Comparison of ENCODE assay signal across 15 cellular contexts in the genomic region with DNA sequence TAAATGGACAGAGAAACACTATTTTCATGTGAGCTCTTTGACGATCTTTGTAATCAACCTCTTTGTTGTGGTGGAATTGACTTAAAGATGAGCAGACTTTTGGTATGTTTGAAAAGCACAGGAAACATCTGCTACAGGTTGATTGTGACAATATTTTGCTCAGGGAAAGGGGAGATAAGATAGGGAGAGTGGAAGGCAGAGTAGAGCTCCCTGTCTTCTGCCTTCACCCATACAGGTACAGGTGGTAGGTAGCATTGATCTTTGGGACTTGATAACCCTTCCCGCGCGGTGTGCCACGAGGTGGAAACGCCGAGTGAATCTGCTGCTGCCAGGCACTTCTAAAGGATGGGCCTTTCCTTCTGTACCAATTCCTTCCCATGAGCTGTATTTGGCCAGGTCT.
DNase-seq lines count a peak whose midpoint lies in the region; ATAC-seq, FAIRE-seq and TF ChIP-seq lines count a peak whose summit lies in the region.
"Had no signal": no experiment of that assay in that cellular context is flagged by ENCODE, and none has a peak within 500 bp of the region (broad histone marks: within the 10 kb centered on the region; RNA-seq: fewer than 3 reads in every experiment).

No MANE protein-coding gene starts in this region.

- no peak for DNase-seq in T-helper 2 cell treated with Interferon-gamma antibody and Interleukin-4, amounts not matched to agents 5 μg/mL and 100 μg/mL, for 36 hours (ENCODE audit: low spot score)
- peak; percentile 24 for DNase-seq in activated naive CD4-positive, alpha-beta T cell treated with anti-CD3 and anti-CD28 coated beads, Interleukin-2, amount 50 U/mL, for 16 hours
- DNase-seq in natural killer cell treated with Interleukin-12 subunit alpha and Interleukin-12 subunit beta and Interleukin-15 and Interleukin-18, amount 100 ng/mL, for 72 hours (ENCODE audit: low spot score): no peak
- DNase-seq in NCI-H82 treated with DMSO at 0.1 percent for 48 hours (lab: John Stamatoyannopoulos, UW; ENCODE audit: unreplicated experiment) (no peak), HTR-8/SVneo (ENCODE audit: insufficient read length, low spot score) (no peak), stomach (no peak)
- DNase-seq: activated gamma-delta T cell treated with Interleukin-2 at 50 U/mL for 16 hours; BE2C; cerebellar nuclear complex; HCEC 1CT; SHP77 treated with DMSO at 0.1 percent for 48 hours; stimulated activated naive B cell treated with anti-CD40 and anti-IgM and Interleukin-4, amounts not matched to agents 10 μg/mL and 1 μg/mL and 100 μg/mL, for 72 hours had no signal

- H3K4me3 Mint-ChIP-seq in T-helper 2 cell treated with Interferon-gamma antibody and Interleukin-4, amounts not matched to agents 5 μg/mL and 100 μg/mL, for 36 hours: peak overlapping the region; percentile 30
- peak overlapping the region; percentile 45 for H3K4me3 Mint-ChIP-seq in natural killer cell treated with Interleukin-12 subunit alpha and Interleukin-12 subunit beta and Interleukin-15 and Interleukin-18, amount 100 ng/mL, for 72 hours
- H3K4me3 Mint-ChIP-seq: stimulated activated naive B cell treated with anti-CD40 and anti-IgM and Interleukin-4, amounts not matched to agents 10 μg/mL and 1 μg/mL and 100 μg/mL, for 72 hours had no signal

- H3K27me3 ChIP-seq in stomach: no peaks in the 10 kb centered on the region
- H3K27me3 ChIP-seq: BE2C had no signal

- peak; percentile 9 for ATAC-seq in GM18511 (IDR thresholded peaks at IDR 0.05; ENCODE audit: unreplicated experiment)
- ATAC-seq in natural killer cell treated with Interleukin-12 subunit alpha and Interleukin-12 subunit beta and Interleukin-15 and Interleukin-18, amount 100 ng/mL, for 72 hours: peak; percentile 31 to 45
- no peak for ATAC-seq in HG03095 (IDR thresholded peaks at IDR 0.05; ENCODE audit: unreplicated experiment)
- ATAC-seq: stimulated activated naive B cell treated with anti-CD40 and anti-IgM and Interleukin-4, amounts not matched to agents 10 μg/mL and 1 μg/mL and 100 μg/mL, for 72 hours had no signal

- 77 to 95% (median 90%) methylated on average over 7 of the region's 7 CpGs for WGBS in stomach, 5 donors

- TF ChIP-seq POLR2A in stomach (IDR thresholded peaks at IDR 0.05): no peak

- H3K4me1 Mint-ChIP-seq in T-helper 2 cell treated with Interferon-gamma antibody and Interleukin-4, amounts not matched to agents 5 μg/mL and 100 μg/mL, for 36 hours (ENCODE audit: low read depth): peaks cover 24% of the 10 kb centered on the region
- peaks cover 22 to 31% of the 10 kb centered on the region in 2 donors for H3K4me1 Mint-ChIP-seq in natural killer cell treated with Interleukin-12 subunit alpha and Interleukin-12 subunit beta and Interleukin-15 and Interleukin-18, amount 100 ng/mL, for 72 hours (ENCODE audit: low read depth in 2 of 2)
- H3K4me1 Mint-ChIP-seq: stimulated activated naive B cell treated with anti-CD40 and anti-IgM and Interleukin-4, amounts not matched to agents 10 μg/mL and 1 μg/mL and 100 μg/mL, for 72 hours had no signal

- TF ChIP-seq CTCF in stomach (IDR thresholded peaks at IDR 0.05): no peak

- no peaks in the 10 kb centered on the region for H3K9me3 ChIP-seq in stomach
- H3K9me3 ChIP-seq: BE2C had no signal

- no peaks in the 10 kb centered on the region for H3K27me3 Mint-ChIP-seq in T-helper 2 cell treated with Interferon-gamma antibody and Interleukin-4, amounts not matched to agents 5 μg/mL and 100 μg/mL, for 36 hours (ENCODE audit: low read depth)
- no peaks in the 10 kb centered on the region for H3K27me3 Mint-ChIP-seq in natural killer cell treated with Interleukin-12 subunit alpha and Interleukin-12 subunit beta and Interleukin-15 and Interleukin-18, amount 100 ng/mL, for 72 hours
- H3K27me3 Mint-ChIP-seq: stimulated activated naive B cell treated with anti-CD40 and anti-IgM and Interleukin-4, amounts not matched to agents 10 μg/mL and 1 μg/mL and 100 μg/mL, for 72 hours had no signal

- no peak for TF ChIP-seq EP300 in stomach (IDR thresholded peaks at IDR 0.05)

- H3K36me3 Mint-ChIP-seq in T-helper 2 cell treated with Interferon-gamma antibody and Interleukin-4, amounts not matched to agents 5 μg/mL and 100 μg/mL, for 36 hours (ENCODE audit: low read depth): peaks cover 55% of the 10 kb centered on the region
- H3K36me3 Mint-ChIP-seq in natural killer cell treated with Interleukin-12 subunit alpha and Interleukin-12 subunit beta and Interleukin-15 and Interleukin-18, amount 100 ng/mL, for 72 hours: peaks cover 19% of the 10 kb centered on the region

- peak overlapping the region; percentile 47 for H3K27ac Mint-ChIP-seq in T-helper 2 cell treated with Interferon-gamma antibody and Interleukin-4, amounts not matched to agents 5 μg/mL and 100 μg/mL, for 36 hours
- H3K27ac Mint-ChIP-seq in natural killer cell treated with Interleukin-12 subunit alpha and Interleukin-12 subunit beta and Interleukin-15 and Interleukin-18, amount 100 ng/mL, for 72 hours: peak overlapping the region; percentile 84 to 90
- H3K27ac Mint-ChIP-seq: stimulated activated naive B cell treated with anti-CD40 and anti-IgM and Interleukin-4, amounts not matched to agents 10 μg/mL and 1 μg/mL and 100 μg/mL, for 72 hours had no signal

- peaks cover 5 to 78% (median 52%) of the 10 kb centered on the region in 4 donors for H3K36me3 ChIP-seq in stomach
- H3K36me3 ChIP-seq: BE2C had no signal

- H3K4me1 ChIP-seq in stomach: no peaks in the 10 kb centered on the region
- H3K4me1 ChIP-seq: BE2C had no signal

- no peak for FAIRE-seq in HTR-8/SVneo (lab: Jason Lieb, UNC)
- FAIRE-seq: keratinocyte had no signal

- intact Hi-C loops in stomach (cut with DNase I; ENCODE audit: low total_unique reads): no loop called here

- H3K9me3 Mint-ChIP-seq in T-helper 2 cell treated with Interferon-gamma antibody and Interleukin-4, amounts not matched to agents 5 μg/mL and 100 μg/mL, for 36 hours: no peaks in the 10 kb centered on the region
- H3K9me3 Mint-ChIP-seq in natural killer cell treated with Interleukin-12 subunit alpha and Interleukin-12 subunit beta and Interleukin-15 and Interleukin-18, amount 100 ng/mL, for 72 hours: no peaks in the 10 kb centered on the region
- H3K9me3 Mint-ChIP-seq: stimulated activated naive B cell treated with anti-CD40 and anti-IgM and Interleukin-4, amounts not matched to agents 10 μg/mL and 1 μg/mL and 100 μg/mL, for 72 hours had no signal

- no peak overlapping the region for H3K27ac ChIP-seq in stomach

- no peak overlapping the region for H3K4me3 ChIP-seq in stomach
